Comparison of ENCODE assay signal across 19 cellular contexts in the genomic region with DNA sequence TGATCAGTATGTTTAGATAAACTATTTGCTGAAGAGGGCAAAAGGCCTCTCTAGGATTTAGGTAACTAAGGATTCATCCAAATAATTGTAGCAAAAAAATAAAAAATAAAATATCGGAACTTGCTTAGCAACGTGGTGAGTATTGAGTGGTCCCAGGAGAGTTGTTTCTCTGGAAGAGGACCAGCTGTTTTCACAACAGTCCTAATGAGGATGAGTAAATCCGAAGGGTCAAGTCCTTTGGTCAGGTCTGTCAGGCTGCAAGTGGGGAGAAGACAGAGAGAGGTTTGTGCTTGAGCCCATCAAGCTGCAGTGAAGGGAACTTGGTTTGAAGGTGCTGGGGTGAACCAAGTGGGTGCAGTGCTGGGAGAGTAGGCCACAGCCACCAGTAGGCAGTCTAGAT.
A peak's percentile ranks its signal among the peaks of the same experiment; 100 is the strongest.
DNase-seq lines count a peak whose midpoint lies in the region; ATAC-seq and TF ChIP-seq lines count a peak whose summit lies in the region.
"Had no signal": no experiment of that assay in that cellular context is flagged by ENCODE, and none has a peak within 500 bp of the region (broad histone marks: within the 10 kb centered on the region; RNA-seq: fewer than 3 reads in every experiment).

No MANE protein-coding gene starts in this region.

- H3K4me3 Mint-ChIP-seq in neural crest cell = no peak overlapping the region

- H3K27me3 Mint-ChIP-seq in neural crest cell (ENCODE audit: low read depth) = no peaks in the 10 kb centered on the region

- H3K36me3 Mint-ChIP-seq in neural crest cell (ENCODE audit: low read depth) = no peaks in the 10 kb centered on the region

- no peak overlapping the region for H3K27ac ChIP-seq in foreskin keratinocyte
- H3K27ac ChIP-seq: SK-N-MC had no signal

- peak; percentile 8 for DNase-seq in NCI-H2171 treated with DMSO at 0.1 percent for 48 hours (lab: John Stamatoyannopoulos, UW)
- DNase-seq in NCI-H2171 (lab: John Stamatoyannopoulos, UW) = no peak
- peak; percentile 6 for DNase-seq in fibroblast of gingiva (ENCODE audit: low read depth)
- no peak for DNase-seq in neural crest cell (ENCODE audit: low read depth, low spot score)
- no peak for DNase-seq in NCI-H1105 (lab: John Stamatoyannopoulos, UW)
- DNase-seq in foreskin keratinocyte = no peak
- DNase-seq in T-helper 1 cell = no peak
- DNase-seq: 8988T, ACHN, KBM-7, MG63, NCI-H2029 treated with DMSO at 0.1 percent for 48 hours, NCI-H446, NCI-H524 treated with DMSO at 0.1 percent for 48 hours, NCI-H774, SIG-M5 had no signal

- H3K4me1 ChIP-seq in foreskin keratinocyte = peaks cover 4% of the 10 kb centered on the region

- no peak for TF ChIP-seq CTCF in neural crest cell (conservative IDR thresholded peaks at IDR 0.05)
- TF ChIP-seq CTCF in foreskin keratinocyte (conservative IDR thresholded peaks at IDR 0.05) = no peak

- H3K4me1 Mint-ChIP-seq in neural crest cell = no peaks in the 10 kb centered on the region

- H3K27me3 ChIP-seq in foreskin keratinocyte = no peaks in the 10 kb centered on the region
- H3K27me3 ChIP-seq: MG63 had no signal

- H3K27ac Mint-ChIP-seq in neural crest cell (ENCODE audit: unreplicated experiment) = peak overlapping the region; percentile 5

- no peaks in the 10 kb centered on the region for H3K9me3 Mint-ChIP-seq in neural crest cell

- no peak for ATAC-seq in foreskin keratinocyte
- ATAC-seq in GM18498 (IDR thresholded peaks at IDR 0.05; ENCODE audit: unreplicated experiment) = no peak
- ATAC-seq: HCT116 had no signal

Comparison
In these comparisons a context has a peak if more than half of its experiments do, and no peak if none do; other contexts are left out.
1. DNase-seq: peak in NCI-H2171 treated with DMSO at 0.1 percent for 48 hours (single experiment) and fibroblast of gingiva (single experiment); none in NCI-H2171 (single experiment), neural crest cell (single experiment), NCI-H1105 (single experiment), foreskin keratinocyte (0 of 2) and T-helper 1 cell (0 of 5).